In genomic region chr6:41591859-41592502, GRCh38 we compare ENCODE assay signal across 8 cellular contexts. TPM values are rescaled to one million over a fixed set of nuclear protein-coding genes. Genes with fewer than 3 reads are reported as not detected.
DNase-seq lines count a peak whose midpoint lies in the region; ATAC-seq and TF ChIP-seq lines count a peak whose summit lies in the region.

No MANE protein-coding gene starts in this region.

- no peak overlapping the region for H2AFZ ChIP-seq in neuronal stem cell (ENCODE audit: low read length)

- TF ChIP-seq CTCF in Panc1 (IDR thresholded peaks at IDR 0.05) (peak; percentile 95), fibroblast of mammary gland (conservative IDR thresholded peaks at IDR 0.05; ENCODE audit: control insufficient read depth, insufficient read depth, low read depth, low read length) (peak; percentile 94)

- H3K4me1 ChIP-seq in Panc1 (ENCODE audit: control insufficient read depth, insufficient read depth, low read length) (no peaks in the 10 kb centered on the region), neuronal stem cell (ENCODE audit: control insufficient read depth in 2 of 2, insufficient read depth in 1 of 2, low read depth in 1 of 2, low read length in 2 of 2) (peaks cover 2 to 6% of the 10 kb centered on the region in 2 donors)

- H2BK12ac ChIP-seq in neuronal stem cell (ENCODE audit: low read length): no peak overlapping the region

- H2BK5ac ChIP-seq in neuronal stem cell (ENCODE audit: low read length): no peak overlapping the region

- H3K36me3 ChIP-seq in Panc1 (ENCODE audit: control insufficient read depth, insufficient read depth, low read length) (no peaks in the 10 kb centered on the region), neuronal stem cell (replicated peaks in 1 of 2; ENCODE audit: control insufficient read depth in 2 of 2, insufficient read depth in 2 of 2, low read length in 2 of 2) (peaks cover 49 to 98% of the 10 kb centered on the region in 2 donors)

- no peak overlapping the region for H3K4ac ChIP-seq in neuronal stem cell (ENCODE audit: low read length)

- H3K14ac ChIP-seq in neuronal stem cell (ENCODE audit: low read length): no peak overlapping the region

- H4K8ac ChIP-seq in neuronal stem cell (ENCODE audit: low read depth, low read length): no peak overlapping the region

- no peaks in the 10 kb centered on the region for H3K9me3 Mint-ChIP-seq in activated T-cell treated with anti-CD3 and anti-CD28 coated beads, Interleukin-2, amount 50 U/mL, for 4 hours

- no peak overlapping the region for H3K9ac ChIP-seq in neuronal stem cell (ENCODE audit: low read depth, low read length, poor library complexity)

- H3K27ac ChIP-seq in Panc1 (ENCODE audit: low read length): no peak overlapping the region
- H3K27ac ChIP-seq in neuronal stem cell (replicated peaks; ENCODE audit: low read length): no peak overlapping the region
- H3K27ac ChIP-seq in substantia nigra (ENCODE audit: low read depth, low read length, poor library complexity, severe bottlenecking): no peak overlapping the region

- H3K4me3 ChIP-seq in Panc1 (ENCODE audit: low read depth in 2 of 2, low read length in 2 of 2): no peak overlapping the region
- no peak overlapping the region for H3K4me3 ChIP-seq in fibroblast of mammary gland (ENCODE audit: control insufficient read depth, low read depth, low read length)
- no peak overlapping the region for H3K4me3 ChIP-seq in neuronal stem cell (ENCODE audit: low read length in 2 of 2)

- intact Hi-C loops in Panc1 (cut with micrococcal nuclease; ENCODE audit: unreplicated experiment): loop anchor here (1.0 to 2.0 kb wide), 2 partner anchors 168 to 225 kb away; no protein-coding TSS in a partner anchor

- H3K27me3 ChIP-seq in Panc1 (ENCODE audit: control insufficient read depth, insufficient read depth, low read length): no peaks in the 10 kb centered on the region
- H3K27me3 ChIP-seq in neuronal stem cell (ENCODE audit: control insufficient read depth in 3 of 3, insufficient read depth in 3 of 3, low read depth in 1 of 3, low read length in 3 of 3): no peaks in the 10 kb centered on the region

- WGBS in neuronal stem cell (ENCODE audit: extremely low coverage in 2 of 2, insufficient read length in 2 of 2, insufficient replicate concordance in 1 of 2), 2 donors: no CpG with 5 or more reads among the region's 7 CpGs

- H3K4me2 ChIP-seq in neuronal stem cell (ENCODE audit: insufficient read depth, low read length, poor library complexity, severe bottlenecking): no peak overlapping the region

- no peak overlapping the region for H3K23ac ChIP-seq in neuronal stem cell (ENCODE audit: low read depth, low read length, poor library complexity)

- H2BK15ac ChIP-seq in neuronal stem cell (ENCODE audit: low read length): no peak overlapping the region

- BruUV-seq in Panc1 (replicated peaks; lab: Mats Ljungman, UMichigan): no TSS peak

- no peak overlapping the region for H4K91ac ChIP-seq in neuronal stem cell (ENCODE audit: low read depth, low read length, poor library complexity)

- H3K36me3 Mint-ChIP-seq in activated T-cell treated with anti-CD3 and anti-CD28 coated beads, Interleukin-2, amount 50 U/mL, for 4 hours (ENCODE audit: insufficient read depth): peaks cover 23% of the 10 kb centered on the region

- H3K79me1 ChIP-seq in neuronal stem cell (ENCODE audit: low read depth, low read length): no peaks in the 10 kb centered on the region

- H2BK120ac ChIP-seq in neuronal stem cell (ENCODE audit: low read depth, low read length): no peak overlapping the region

- H3K9me3 ChIP-seq in Panc1 (ENCODE audit: control insufficient read depth, insufficient read depth, low read depth, low read length) (no peaks in the 10 kb centered on the region), neuronal stem cell (replicated peaks in 1 of 2; ENCODE audit: control insufficient read depth in 2 of 2, insufficient read depth in 1 of 2, low read depth in 1 of 2, low read length in 2 of 2) (no peaks in the 10 kb centered on the region)

- peak overlapping the region; percentile 30 for H2AK5ac ChIP-seq in neuronal stem cell (ENCODE audit: low read depth, low read length)

- no peaks in the 10 kb centered on the region for H3K27me3 Mint-ChIP-seq in activated T-cell treated with anti-CD3 and anti-CD28 coated beads, Interleukin-2, amount 50 U/mL, for 4 hours (ENCODE audit: low read depth)

- H3K4me1 Mint-ChIP-seq in activated T-cell treated with anti-CD3 and anti-CD28 coated beads, Interleukin-2, amount 50 U/mL, for 4 hours (ENCODE audit: low read depth): no peaks in the 10 kb centered on the region

- H3K18ac ChIP-seq in neuronal stem cell (ENCODE audit: low read length): no peak overlapping the region

- DNase-seq in COLO829 (ENCODE audit: low spot score) (peak; percentile 88), HT1080 (ENCODE audit: low read depth) (peak; percentile 69), Panc1 (ENCODE audit: low read depth, low spot score) (peak; percentile 46), fibroblast of mammary gland (ENCODE audit: low read depth) (peak; percentile 59), neuronal stem cell (ENCODE audit: low spot score) (peak; percentile 84), substantia nigra (lab: John Stamatoyannopoulos, UW) (peak in 43 of 49 donors; percentile 18 to 82 (median 56)), cortex of kidney (lab: John Stamatoyannopoulos, UW) (no peak)
- peak; percentile 81 for DNase-seq in activated T-cell treated with anti-CD3 and anti-CD28 coated beads, Interleukin-2, amount 50 U/mL, for 4 hours

- POLR2A ChIA-PET in Panc1 (lab: Charles Lee): no interaction called here

- peak; percentile 82 for ATAC-seq in Panc1
- peak; percentile 79 to 81 for ATAC-seq in activated T-cell treated with anti-CD3 and anti-CD28 coated beads, Interleukin-2, amount 50 U/mL, for 4 hours

- no peak overlapping the region for H3K4me3 Mint-ChIP-seq in activated T-cell treated with anti-CD3 and anti-CD28 coated beads, Interleukin-2, amount 50 U/mL, for 4 hours

- in situ Hi-C loops in Panc1 (cut with HindIII; ENCODE audit: low pct_unique_long_range_greater_than_20kb, low sequenced_read_pairs): no loop called here

- CTCF ChIA-PET in Panc1 (lab: Charles Lee): interaction anchor here (0.6 to 0.8 kb wide), 5 partner anchors 115 to 218 kb away, joined by 3 to 12 read pairs (median 5); no protein-coding TSS in a partner anchor

RNA-seq across cellular contexts. Expression of gene FOXP4, which starts 45.8 kb away (rescaled TPM):
- total RNA-seq in HT1080 (2014; rRNA removed; shearing (Covaris generic)): 4.9 and 10.8 TPM in 2 replicates
- polyA plus RNA-seq in HT1080 (2015; cell fraction: cytosol; rRNA removed): 27.1 and 29.7 TPM in 2 replicates
- polyA plus RNA-seq in HT1080 (2015; cell fraction: nucleus; rRNA removed): 16.2 and 18.2 TPM in 2 replicates
- 30.4 TPM for total RNA-seq in Panc1 (2021; ENCODE audit: unreplicated experiment)
- 30.8 TPM for polyA plus RNA-seq in Panc1 (2012; ENCODE audit: insufficient read length)
- total RNA-seq in activated T-cell treated with anti-CD3 and anti-CD28 coated beads, Interleukin-2, amount 50 U/mL, for 4 hours: 10 to 100 TPM; 23.0 to 38.6 (median 28.2) TPM
- 43.1 TPM for polyA plus RNA-seq in neuronal stem cell (2013, experiment 1 of 2)
- polyA plus RNA-seq in neuronal stem cell (2013, experiment 2 of 2): 44.6 TPM

RNA-seq across cellular contexts. Expression of gene MDFI, which starts 46.3 kb away (rescaled TPM):
- 40.3 and 45.8 TPM in 2 replicates for total RNA-seq in HT1080 (2014; rRNA removed; shearing (Covaris generic))
- 46.9 and 62.8 TPM in 2 replicates for polyA plus RNA-seq in HT1080 (2015; cell fraction: cytosol; rRNA removed)
- polyA plus RNA-seq in HT1080 (2015; cell fraction: nucleus; rRNA removed): 52.6 and 59.2 TPM in 2 replicates
- 0.54 TPM for total RNA-seq in Panc1 (2021; ENCODE audit: unreplicated experiment)
- polyA plus RNA-seq in Panc1 (2012; ENCODE audit: insufficient read length): 0.33 TPM
- total RNA-seq in activated T-cell treated with anti-CD3 and anti-CD28 coated beads, Interleukin-2, amount 50 U/mL, for 4 hours: under 1 TPM in 1 of 3 donors, not detected in 2; 0.49 TPM
- polyA plus RNA-seq in neuronal stem cell (2013, experiment 1 of 2): 73.1 TPM
- polyA plus RNA-seq in neuronal stem cell (2013, experiment 2 of 2): 65.6 TPM

Comparison
In these comparisons a context has a peak if more than half of its experiments do, and no peak if none do; other contexts are left out.
1. RNA of gene MDFI, which starts 46.3 kb away (total RNA-seq): 40.3 to 45.8 TPM in HT1080; 0.54 TPM in Panc1 (single experiment) and 0.49 TPM in activated T-cell treated with anti-CD3 and anti-CD28 coated beads, Interleukin-2, amount 50 U/mL, for 4 hours; every median in the first group is over 10 times any median in the second.